ENCODE assay signal across 8 cellular contexts in the genomic region with DNA sequence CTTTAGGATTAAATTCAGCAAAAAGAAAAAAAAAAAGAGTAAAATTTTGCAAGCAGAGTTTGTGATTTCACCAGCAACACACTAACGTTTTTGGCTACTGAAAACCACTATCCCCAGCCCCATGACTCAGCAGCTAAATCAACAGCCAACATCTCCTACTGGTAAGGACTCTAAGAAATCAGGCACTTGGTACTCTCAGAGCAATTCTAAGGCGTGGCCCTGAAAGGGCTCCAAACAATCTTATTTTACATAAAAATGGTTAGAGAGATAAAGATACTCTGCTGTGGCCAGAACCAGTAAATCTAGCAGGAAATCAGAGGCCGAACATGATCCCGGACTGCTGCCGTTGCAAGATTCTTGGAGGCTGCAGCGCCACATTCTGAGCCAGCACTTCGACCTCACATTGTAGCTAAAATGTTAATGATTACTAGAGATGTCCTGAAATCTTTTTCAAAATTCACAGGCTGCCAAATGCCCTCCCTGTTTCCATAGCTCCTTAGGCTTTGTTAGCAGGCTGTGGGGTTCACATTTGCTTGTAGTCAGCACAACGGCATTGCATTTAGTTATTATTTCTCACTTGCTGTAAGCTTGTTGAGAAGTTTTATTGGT. TPM values are rescaled to one million over a fixed set of nuclear protein-coding genes. Genes with fewer than 3 reads are reported as not detected.
A peak's percentile ranks its signal among the peaks of the same experiment; 100 is the strongest.
DNase-seq lines count a peak whose midpoint lies in the region; ATAC-seq lines count a peak whose summit lies in the region.

No MANE protein-coding gene starts in this region.

- H3K27me3 ChIP-seq in rectal smooth muscle tissue (ENCODE audit: control insufficient read depth, insufficient read depth, low read length), result no peaks in the 10 kb centered on the region

- H3K4me1 Mint-ChIP-seq in activated CD4-positive, alpha-beta T cell treated with anti-CD3 and anti-CD28 coated beads for 36 hours, result peaks cover 22% of the 10 kb centered on the region

- POLR2A ChIA-PET in activated CD4-positive, alpha-beta T cell treated with anti-CD3 and anti-CD28 coated beads for 36 hours (lab: Charles Lee), result interaction anchor here (0.6 to 1.1 kb wide), 2 partner anchors 13 to 21 kb away, joined by 4 read pairs; no protein-coding TSS in a partner anchor

- CTCF ChIA-PET in activated CD4-positive, alpha-beta T cell treated with anti-CD3 and anti-CD28 coated beads for 36 hours (lab: Charles Lee), result interaction anchor here (0.6 to 3.4 kb wide), 10 partner anchors 12 to 839 kb away, joined by 3 to 14 read pairs (median 4); partner anchors contain the start of gene RERE

- peaks cover 2% of the 10 kb centered on the region for H3K36me3 ChIP-seq in rectal smooth muscle tissue (ENCODE audit: control insufficient read depth, insufficient read depth, low read length)

- H3K27me3 Mint-ChIP-seq in activated CD4-positive, alpha-beta T cell treated with anti-CD3 and anti-CD28 coated beads for 36 hours, result no peaks in the 10 kb centered on the region

- peaks cover 43% of the 10 kb centered on the region for H3K36me3 Mint-ChIP-seq in activated CD4-positive, alpha-beta T cell treated with anti-CD3 and anti-CD28 coated beads for 36 hours (ENCODE audit: low read depth)
- peaks cover 35 to 39% of the 10 kb centered on the region in 2 donors for H3K36me3 Mint-ChIP-seq in activated naive CD4-positive, alpha-beta T cell treated with anti-CD3 and anti-CD28 coated beads, Interleukin-2, amount 50 U/mL, for 72 hours

- DNase-seq in activated CD4-positive, alpha-beta T cell treated with anti-CD3 and anti-CD28 coated beads for 36 hours, result peak; percentile 76
- no peak for DNase-seq in activated CD4-positive, alpha-beta T cell treated with anti-CD3 and anti-CD28 coated beads for 1 hour
- DNase-seq in NCI-H446 treated with DMSO at 0.1 percent for 48 hours (lab: John Stamatoyannopoulos, UW), result peak; percentile 73
- no peak for DNase-seq in activated naive CD4-positive, alpha-beta T cell treated with anti-CD3 and anti-CD28 coated beads, Interleukin-2, amount 50 U/mL, for 72 hours (ENCODE audit: low spot score in 2 of 2)
- peak; percentile 48 for DNase-seq in left cardiac atrium
- DNase-seq in NCI-H524 treated with DMSO at 0.1 percent for 48 hours (lab: John Stamatoyannopoulos, UW), result no peak

- no peaks in the 10 kb centered on the region for H3K9me3 Mint-ChIP-seq in activated CD4-positive, alpha-beta T cell treated with anti-CD3 and anti-CD28 coated beads for 36 hours (ENCODE audit: low read depth)
- no peaks in the 10 kb centered on the region for H3K9me3 Mint-ChIP-seq in activated naive CD4-positive, alpha-beta T cell treated with anti-CD3 and anti-CD28 coated beads, Interleukin-2, amount 50 U/mL, for 72 hours

- peak overlapping the region; percentile 90 for H3K4me3 Mint-ChIP-seq in activated CD4-positive, alpha-beta T cell treated with anti-CD3 and anti-CD28 coated beads for 36 hours

- H3K9ac ChIP-seq in rectal smooth muscle tissue (ENCODE audit: low read length), result no peak overlapping the region

- H3K4me1 ChIP-seq in rectal smooth muscle tissue (ENCODE audit: control insufficient read depth, insufficient read depth, low read length), result peaks cover 6% of the 10 kb centered on the region

- no peak for ATAC-seq in activated CD4-positive, alpha-beta T cell treated with anti-CD3 and anti-CD28 coated beads for 36 hours
- ATAC-seq in activated naive CD4-positive, alpha-beta T cell treated with anti-CD3 and anti-CD28 coated beads, Interleukin-2, amount 50 U/mL, for 72 hours, result no peak
- ATAC-seq in left cardiac atrium (peak; percentile 17 to 40), HG03159 (IDR thresholded peaks at IDR 0.05; ENCODE audit: unreplicated experiment) (no peak)

- H3K4me3 ChIP-seq in rectal smooth muscle tissue (ENCODE audit: low read length), result no peak overlapping the region

- H3K27ac ChIP-seq in rectal smooth muscle tissue (ENCODE audit: low read depth, low read length), result peak overlapping the region; percentile 98

- peak overlapping the region; percentile 96 for H3K27ac Mint-ChIP-seq in activated CD4-positive, alpha-beta T cell treated with anti-CD3 and anti-CD28 coated beads for 36 hours
- peak overlapping the region; percentile 94 to 99 for H3K27ac Mint-ChIP-seq in activated naive CD4-positive, alpha-beta T cell treated with anti-CD3 and anti-CD28 coated beads, Interleukin-2, amount 50 U/mL, for 72 hours

- intact Hi-C loops in activated CD4-positive, alpha-beta T cell treated with anti-CD3 and anti-CD28 coated beads for 36 hours (cut with DNase I, micrococcal nuclease), result loop anchor here in 1 of 2 experiments (1.0 kb wide), 1 partner anchor 548 kb away; no protein-coding TSS in a partner anchor
- intact Hi-C loops in left cardiac atrium (cut with DNase I), result no loop called here

RNA-seq across cellular contexts. Expression of gene ENO1, which starts 1.7 kb away (rescaled TPM):
- total RNA-seq in activated CD4-positive, alpha-beta T cell treated with anti-CD3 and anti-CD28 coated beads for 36 hours, result 1,000 to 10,000 TPM; 2,573 to 3,583 TPM
- total RNA-seq in activated naive CD4-positive, alpha-beta T cell treated with anti-CD3 and anti-CD28 coated beads, Interleukin-2, amount 50 U/mL, for 72 hours, result 1,000 to 10,000 TPM; 1,473 to 3,739 TPM
- total RNA-seq in left cardiac atrium, result 100 to 1,000 TPM; 242 to 476 TPM

Comparison
In these comparisons a context has a peak if more than half of its experiments do, and no peak if none do; other contexts are left out.
1. DNase-seq: peak in activated CD4-positive, alpha-beta T cell treated with anti-CD3 and anti-CD28 coated beads for 36 hours (single experiment), NCI-H446 treated with DMSO at 0.1 percent for 48 hours (single experiment) and left cardiac atrium (single experiment); none in activated CD4-positive, alpha-beta T cell treated with anti-CD3 and anti-CD28 coated beads for 1 hour (single experiment), activated naive CD4-positive, alpha-beta T cell treated with anti-CD3 and anti-CD28 coated beads, Interleukin-2, amount 50 U/mL, for 72 hours (0 of 2) and NCI-H524 treated with DMSO at 0.1 percent for 48 hours (single experiment).
2. ATAC-seq: peak in left cardiac atrium (2 of 2); none in activated CD4-positive, alpha-beta T cell treated with anti-CD3 and anti-CD28 coated beads for 36 hours (single experiment), activated naive CD4-positive, alpha-beta T cell treated with anti-CD3 and anti-CD28 coated beads, Interleukin-2, amount 50 U/mL, for 72 hours (0 of 2) and HG03159 (single experiment).